Comparison of ENCODE assay signal across 19 cellular contexts in genomic region chr12:539540-540310, GRCh38.
DNase-seq lines count a peak whose midpoint lies in the region; ATAC-seq and TF ChIP-seq lines count a peak whose summit lies in the region.
"Had no signal": no experiment of that assay in that cellular context is flagged by ENCODE, and none has a peak within 500 bp of the region (broad histone marks: within the 10 kb centered on the region; RNA-seq: fewer than 3 reads in every experiment).

No MANE protein-coding gene starts in this region.

- H3K27ac ChIP-seq in SK-N-SH (ENCODE audit: low read depth in 2 of 2, low read length in 1 of 2) (no peak overlapping the region), PC-3 (ENCODE audit: low read length) (peak overlapping the region; percentile 70), osteoblast (ENCODE audit: low read depth, low read length) (no peak overlapping the region)
- H3K27ac ChIP-seq: HL-60, right lobe of liver had no signal

- no TSS peak for BruUV-seq in PC-3 (replicated peaks; lab: Mats Ljungman, UMichigan)

- H3K4me3 Mint-ChIP-seq in immature natural killer cell, result peak overlapping the region; percentile 60 to 84 (median 78)

- H3K4me2 ChIP-seq in SK-N-SH (no peak overlapping the region), PC-3 (ENCODE audit: low read length) (no peak overlapping the region), osteoblast (ENCODE audit: insufficient read depth, low read length) (no peak overlapping the region)

- peaks cover 0 to 22% of the 10 kb centered on the region in 2 experiments; a peak in 1 of 4 replicates for H3K4me1 ChIP-seq in SK-N-SH (ENCODE audit: control insufficient read depth in 1 of 2, insufficient read depth in 2 of 2, low read depth in 1 of 2, low read length in 1 of 2)
- H3K4me1 ChIP-seq in PC-3 (ENCODE audit: insufficient read depth, low read length), result peaks cover 28% of the 10 kb centered on the region
- peaks cover 9% of the 10 kb centered on the region for H3K4me1 ChIP-seq in osteoblast (ENCODE audit: insufficient read depth, low read length)

- intact Hi-C loops in PC-3 (cut with micrococcal nuclease), result loop anchor here (5.0 kb wide), 2 partner anchors 32 to 77 kb away; no protein-coding TSS in a partner anchor

- no peak overlapping the region for H3K9ac ChIP-seq in SK-N-SH
- peak overlapping the region; percentile 56; the same call in 1 of the 2 replicates for H3K9ac ChIP-seq in PC-3 (ENCODE audit: low read length)

- TF ChIP-seq CTCF in SK-N-SH (IDR thresholded peaks at IDR 0.05) (no peak), PC-3 (conservative IDR thresholded peaks at IDR 0.05; ENCODE audit: low read depth, low read length) (no peak), osteoblast (IDR thresholded peaks at IDR 0.05; ENCODE audit: extremely low read depth, low read depth, low read length) (no peak)

- H3K4me1 Mint-ChIP-seq in immature natural killer cell, result peaks cover 37 to 40% of the 10 kb centered on the region in 2 donors

- ATAC-seq in SK-N-SH treated with all-trans-retinoic acid at 6 μM for 48 hours (peak; percentile 28; the same call in 1 of the 3 replicates), PC-3 (no peak), GM19023 (IDR thresholded peaks at IDR 0.05; ENCODE audit: unreplicated experiment) (no peak)
- ATAC-seq: K562 had no signal

- H2AFZ ChIP-seq in SK-N-SH (ENCODE audit: low read depth), result no peak overlapping the region
- no peak overlapping the region for H2AFZ ChIP-seq in PC-3 (ENCODE audit: low read length)
- no peak overlapping the region for H2AFZ ChIP-seq in osteoblast (ENCODE audit: low read length)

- H3K9me2 ChIP-seq in SK-N-SH (no peaks in the 10 kb centered on the region), PC-3 (replicated peaks; ENCODE audit: low read length) (no peaks in the 10 kb centered on the region)

- H3K27me3 ChIP-seq in SK-N-SH (ENCODE audit: insufficient read depth) (no peaks in the 10 kb centered on the region; the same call in 1 of the 2 replicates), PC-3 (ENCODE audit: low read length) (no peaks in the 10 kb centered on the region), osteoblast (ENCODE audit: insufficient read depth, low read length) (peaks cover 7% of the 10 kb centered on the region), MG63 (no peaks in the 10 kb centered on the region; the same call in 1 of the 2 replicates)
- H3K27me3 ChIP-seq: right lobe of liver had no signal

- peaks cover 2 to 7% (median 4%) of the 10 kb centered on the region in 3 donors for H3K27me3 Mint-ChIP-seq in immature natural killer cell (ENCODE audit: low read depth in 3 of 3)

- TF ChIP-seq EP300 in SK-N-SH (IDR thresholded peaks at IDR 0.05; ENCODE audit: borderline replicate concordance in 1 of 2, low read depth in 1 of 2, low read length in 1 of 2), result no peak

- CTCF ChIA-PET in SK-N-SH (lab: Yijun Ruan, JAX), result interaction anchor here (5.3 to 17.8 kb wide), 2 partner anchors 8 to 90 kb away, joined by 51 to 560 read pairs; partner anchors contain the start of gene B4GALNT3
- CTCF ChIA-PET in PC-3 (lab: Charles Lee), result interaction anchor here (0.6 kb wide), 2 partner anchors 16 to 36 kb away, joined by 3 to 9 read pairs; no protein-coding TSS in a partner anchor

- H3K79me2 ChIP-seq in SK-N-SH (ENCODE audit: insufficient read depth) (no peaks in the 10 kb centered on the region), PC-3 (ENCODE audit: low read length) (no peaks in the 10 kb centered on the region), osteoblast (ENCODE audit: insufficient read depth, low read length) (no peaks in the 10 kb centered on the region)

- 92% methylated on average over 16 of the region's 18 CpGs for WGBS in SK-N-SH (ENCODE audit: low lambda C conversion rate)

- H3K4me3 ChIP-seq in SK-N-SH (ENCODE audit: low read depth in 2 of 2, low read length in 1 of 2), result no peak overlapping the region
- no peak overlapping the region for H3K4me3 ChIP-seq in PC-3 (ENCODE audit: low read length)
- H3K4me3 ChIP-seq in osteoblast (ENCODE audit: insufficient read depth, low read length), result no peak overlapping the region
- H3K4me3 ChIP-seq in MG63, result no peak overlapping the region
- H3K4me3 ChIP-seq: K562, right lobe of liver, thoracic aorta had no signal

- H3F3A ChIP-seq in SK-N-SH (replicated peaks; ENCODE audit: insufficient read depth), result no peaks in the 10 kb centered on the region
- H3F3A ChIP-seq in PC-3 (ENCODE audit: low read length, unreplicated experiment), result no peaks in the 10 kb centered on the region

- POLR2A ChIA-PET in SK-N-SH (lab: Yijun Ruan, JAX) (interaction anchor here (1.3 kb wide), 1 partner anchor 150 kb away, joined by 3 read pairs; the partner anchor contains the start of gene KDM5A), PC-3 (lab: Charles Lee; ENCODE audit: unreplicated experiment) (interaction anchor here (0.6 kb wide), 1 partner anchor 36 kb away, joined by 5 read pairs; no protein-coding TSS in a partner anchor)

- peak overlapping the region; percentile 85 to 98 (median 95) for H3K27ac Mint-ChIP-seq in immature natural killer cell

- no peaks in the 10 kb centered on the region for H3K9me3 Mint-ChIP-seq in immature natural killer cell

- no peaks in the 10 kb centered on the region for H3K36me3 ChIP-seq in SK-N-SH (replicated peaks in 1 of 2; ENCODE audit: control insufficient read depth in 1 of 2, insufficient read depth in 2 of 2, low read length in 1 of 2)
- H3K36me3 ChIP-seq in PC-3 (ENCODE audit: low read depth, low read length), result no peaks in the 10 kb centered on the region
- no peaks in the 10 kb centered on the region for H3K36me3 ChIP-seq in osteoblast (ENCODE audit: insufficient read depth, low read length)
- H3K36me3 ChIP-seq in MG63, result no peaks in the 10 kb centered on the region
- H3K36me3 ChIP-seq: right lobe of liver, thoracic aorta had no signal

- DNase-seq in SK-N-SH (no peak), PC-3 (no peak), immature natural killer cell (no peak), osteoblast (ENCODE audit: insufficient read length, low spot score, missing footprints) (peak; percentile 54), DMS114 treated with DMSO at 0.1 percent for 48 hours (lab: John Stamatoyannopoulos, UW; ENCODE audit: unreplicated experiment) (no peak), MG63 (no peak)
- DNase-seq: 8988T; activated CD4-positive, alpha-beta T cell treated with anti-CD3 and anti-CD28 coated beads, Interleukin-2, amount 50 U/mL, for 48 hours; C1 segment of cervical spinal cord; cortex of kidney; NCI-H2029 treated with DMSO at 0.1 percent for 48 hours; NCI-H510A; right lobe of liver; stimulated activated CD4-positive, alpha-beta T cell treated with anti-CD3 and anti-CD28 coated beads, Interleukin-2, amount 100 ng/mL, for 24 hours had no signal

- H4K20me1 ChIP-seq in SK-N-SH (ENCODE audit: insufficient read depth), result no peaks in the 10 kb centered on the region
- H4K20me1 ChIP-seq in PC-3 (ENCODE audit: low read length), result no peaks in the 10 kb centered on the region
- no peaks in the 10 kb centered on the region for H4K20me1 ChIP-seq in osteoblast (ENCODE audit: insufficient read depth, low read length)

- peaks cover 0 to 6% (median 0%) of the 10 kb centered on the region in 3 donors for H3K36me3 Mint-ChIP-seq in immature natural killer cell

- no peak for TF ChIP-seq RAD21 in SK-N-SH (IDR thresholded peaks at IDR 0.05; ENCODE audit: low read length)

- H3K9me3 ChIP-seq in SK-N-SH (no peaks in the 10 kb centered on the region), PC-3 (ENCODE audit: low read length) (no peaks in the 10 kb centered on the region), osteoblast (ENCODE audit: low read depth, low read length) (no peaks in the 10 kb centered on the region), MG63 (no peaks in the 10 kb centered on the region)
- H3K9me3 ChIP-seq: right lobe of liver, thoracic aorta had no signal

TF ChIP-seq in SK-N-SH treated with all-trans-retinoic acid at 6 μM for 48 hours, 23 proteins besides CTCF, POLR2A, EP300 and RAD21 (continues in another document):
- TF ChIP-seq PPARA (CRISPR knock-in tag; IDR thresholded peaks at IDR 0.05; ENCODE audit: borderline replicate concordance), result no peak
- no peak for TF ChIP-seq RARB (CRISPR knock-in tag; IDR thresholded peaks at IDR 0.05)
- no peak for TF ChIP-seq TOX (CRISPR knock-in tag; IDR thresholded peaks at IDR 0.05; ENCODE audit: borderline replicate concordance)
- no peak for TF ChIP-seq ZNF70 (CRISPR knock-in tag; IDR thresholded peaks at IDR 0.05)
- TF ChIP-seq BACH2 (CRISPR knock-in tag; IDR thresholded peaks at IDR 0.05; ENCODE audit: borderline replicate concordance), result no peak
- no peak for TF ChIP-seq GLIS3 (CRISPR knock-in tag; IDR thresholded peaks at IDR 0.05)
- TF ChIP-seq ISL1 (CRISPR knock-in tag; IDR thresholded peaks at IDR 0.05), result no peak
- TF ChIP-seq ZFP30 (CRISPR knock-in tag; IDR thresholded peaks at IDR 0.05), result no peak
- TF ChIP-seq SNAI2 (CRISPR knock-in tag; IDR thresholded peaks at IDR 0.05), result no peak
- TF ChIP-seq ZNF8 (CRISPR knock-in tag; IDR thresholded peaks at IDR 0.05), result no peak

TF ChIP-seq in SK-N-SH, 30 proteins besides CTCF, POLR2A, EP300 and RAD21:
- no peak for TF ChIP-seq ELF1 (IDR thresholded peaks at IDR 0.05)
